22 cellular contexts compared by ENCODE assay signal in genomic region chr2:98509542-98510321, GRCh38.
A peak's percentile ranks its signal among the peaks of the same experiment; 100 is the strongest.
DNase-seq lines count a peak whose midpoint lies in the region; ATAC-seq and TF ChIP-seq lines count a peak whose summit lies in the region.
"Had no signal": no experiment of that assay in that cellular context is flagged by ENCODE, and none has a peak within 500 bp of the region (broad histone marks: within the 10 kb centered on the region; RNA-seq: fewer than 3 reads in every experiment).

No MANE protein-coding gene starts in this region.

- intact Hi-C loops in activated CD4-positive, alpha-beta T cell treated with anti-CD3 and anti-CD28 coated beads for 36 hours (cut with DNase I, micrococcal nuclease): loop anchor here in 1 of 2 experiments (5.0 kb wide), 1 partner anchor 62 kb away; no protein-coding TSS in a partner anchor
- intact Hi-C loops in CD4-positive, alpha-beta T cell (cut with DNase I, micrococcal nuclease): loop anchor here in 1 of 2 experiments (5.0 kb wide), 1 partner anchor 62 kb away; no protein-coding TSS in a partner anchor
- intact Hi-C loops in Right ventricle myocardium superior (cut with DNase I): no loop called here

- no peak overlapping the region for H3K9ac ChIP-seq in neural progenitor cell
- H3K9ac ChIP-seq: SK-N-SH had no signal

- peaks cover 9% of the 10 kb centered on the region for H3K79me2 ChIP-seq in neural progenitor cell (ENCODE audit: low read depth)

- H3F3A ChIP-seq in neural progenitor cell (ENCODE audit: low read depth): no peaks in the 10 kb centered on the region

- H3K27ac ChIP-seq in CD4-positive, alpha-beta T cell (ENCODE audit: low read depth, low read length): no peak overlapping the region
- H3K27ac ChIP-seq in neural progenitor cell: no peak overlapping the region
- H3K27ac ChIP-seq: ascending aorta, thoracic aorta had no signal

- CTCF ChIA-PET in activated CD4-positive, alpha-beta T cell treated with anti-CD3 and anti-CD28 coated beads for 36 hours (lab: Charles Lee): interaction anchor here (1.2 kb wide), 1 partner anchor 18 kb away, joined by 3 read pairs; no protein-coding TSS in a partner anchor
- CTCF ChIA-PET in CD4-positive, alpha-beta T cell (lab: Charles Lee): interaction anchor here (1.0 kb wide), 1 partner anchor 22 kb away, joined by 3 read pairs; no protein-coding TSS in a partner anchor

- no peak overlapping the region for H3K4me3 Mint-ChIP-seq in activated CD4-positive, alpha-beta T cell treated with anti-CD3 and anti-CD28 coated beads for 36 hours
- peak overlapping the region; percentile 6 for H3K4me3 Mint-ChIP-seq in CD4-positive, alpha-beta T cell
- no peak overlapping the region for H3K4me3 Mint-ChIP-seq in central memory CD8-positive, alpha-beta T cell
- H3K4me3 Mint-ChIP-seq in neural progenitor cell: peak overlapping the region; percentile 36
- H3K4me3 Mint-ChIP-seq: B cell had no signal

- H3K36me3 Mint-ChIP-seq in activated CD4-positive, alpha-beta T cell treated with anti-CD3 and anti-CD28 coated beads for 36 hours (ENCODE audit: low read depth): peaks cover 8% of the 10 kb centered on the region
- peaks cover 56% of the 10 kb centered on the region for H3K36me3 Mint-ChIP-seq in CD4-positive, alpha-beta T cell (ENCODE audit: low read depth)
- peaks cover 14% of the 10 kb centered on the region for H3K36me3 Mint-ChIP-seq in central memory CD8-positive, alpha-beta T cell (ENCODE audit: insufficient read depth)
- H3K36me3 Mint-ChIP-seq in neural progenitor cell: peaks cover 4% of the 10 kb centered on the region

- H3K4me2 ChIP-seq in neural progenitor cell: no peak overlapping the region
- H3K4me2 ChIP-seq: SK-N-SH had no signal

- POLR2A ChIA-PET in activated CD4-positive, alpha-beta T cell treated with anti-CD3 and anti-CD28 coated beads for 36 hours (lab: Charles Lee): no interaction called here
- POLR2A ChIA-PET in CD4-positive, alpha-beta T cell (lab: Charles Lee): interaction anchor here (1.1 kb wide), 1 partner anchor 13 kb away, joined by 3 read pairs; no protein-coding TSS in a partner anchor

- no peak for DNase-seq in activated CD4-positive, alpha-beta T cell treated with anti-CD3 and anti-CD28 coated beads for 36 hours
- no peak for DNase-seq in activated CD4-positive, alpha-beta T cell treated with anti-CD3 and anti-CD28 coated beads for 1 hour
- DNase-seq in CD4-positive, alpha-beta T cell: no peak
- DNase-seq in central memory CD8-positive, alpha-beta T cell (ENCODE audit: low spot score in 2 of 2): no peak
- DNase-seq in neural progenitor cell (ENCODE audit: low spot score) (no peak), Right ventricle myocardium superior (no peak), 8988T (no peak)
- DNase-seq: activated CD4-positive, CD25-positive, alpha-beta regulatory T cell; activated effector memory CD4-positive, alpha-beta T cell treated with anti-CD3 and anti-CD28 coated beads, Interleukin-2, amount 50 U/mL, for 16 hours; foreskin melanocyte; Karpas-422; MV-4-11; NCI-H1694 treated with DMSO at 0.1 percent for 48 hours; NCI-H2171 treated with DMSO at 0.1 percent for 48 hours; NCI-H526; SK-N-SH; stimulated activated CD4-positive, alpha-beta T cell treated with anti-CD3 and anti-CD28 coated beads, Interleukin-1b, Interleukin-23, amount 100 ng/mL, for 48 hours had no signal

- H2AFZ ChIP-seq in neural progenitor cell (replicated peaks): no peak overlapping the region

- H3K4me3 ChIP-seq in neural progenitor cell: no peak overlapping the region
- H3K4me3 ChIP-seq: ascending aorta, thoracic aorta had no signal

- H3K9me3 ChIP-seq in CD4-positive, alpha-beta T cell (ENCODE audit: control insufficient read depth, low read length): no peaks in the 10 kb centered on the region
- H3K9me3 ChIP-seq in neural progenitor cell (ENCODE audit: low read depth): no peaks in the 10 kb centered on the region
- H3K9me3 ChIP-seq: ascending aorta, SK-N-SH, thoracic aorta had no signal

- no peak for ATAC-seq in activated CD4-positive, alpha-beta T cell treated with anti-CD3 and anti-CD28 coated beads for 36 hours
- ATAC-seq in CD4-positive, alpha-beta T cell (ENCODE audit: poor library complexity): no peak
- no peak for ATAC-seq in central memory CD8-positive, alpha-beta T cell (replicated peaks; ENCODE audit: extremely low read depth, poor library complexity, severe bottlenecking)
- ATAC-seq in Right ventricle myocardium superior (ENCODE audit: poor library complexity): no peak
- ATAC-seq in HG03520 (IDR thresholded peaks at IDR 0.05; ENCODE audit: unreplicated experiment): no peak

- no peaks in the 10 kb centered on the region for H3K27me3 Mint-ChIP-seq in activated CD4-positive, alpha-beta T cell treated with anti-CD3 and anti-CD28 coated beads for 36 hours
- H3K27me3 Mint-ChIP-seq in CD4-positive, alpha-beta T cell: no peaks in the 10 kb centered on the region
- H3K27me3 Mint-ChIP-seq in central memory CD8-positive, alpha-beta T cell: no peaks in the 10 kb centered on the region
- peaks cover 6% of the 10 kb centered on the region for H3K27me3 Mint-ChIP-seq in neural progenitor cell (ENCODE audit: insufficient read depth, low read depth)
- H3K27me3 Mint-ChIP-seq: B cell, progenitor cell of endocrine pancreas had no signal

- peaks cover 96% of the 10 kb centered on the region for H3K4me1 Mint-ChIP-seq in activated CD4-positive, alpha-beta T cell treated with anti-CD3 and anti-CD28 coated beads for 36 hours
- peaks cover 93% of the 10 kb centered on the region for H3K4me1 Mint-ChIP-seq in CD4-positive, alpha-beta T cell (ENCODE audit: low read depth)
- peaks cover 89% of the 10 kb centered on the region for H3K4me1 Mint-ChIP-seq in central memory CD8-positive, alpha-beta T cell
- H3K4me1 Mint-ChIP-seq in neural progenitor cell: peaks cover 36% of the 10 kb centered on the region

- peak overlapping the region; percentile 24 for H3K27ac Mint-ChIP-seq in activated CD4-positive, alpha-beta T cell treated with anti-CD3 and anti-CD28 coated beads for 36 hours
- H3K27ac Mint-ChIP-seq in CD4-positive, alpha-beta T cell: peak overlapping the region; percentile 83
- peak overlapping the region; percentile 23 for H3K27ac Mint-ChIP-seq in central memory CD8-positive, alpha-beta T cell (ENCODE audit: low read depth)
- no peak overlapping the region for H3K27ac Mint-ChIP-seq in neural progenitor cell
- H3K27ac Mint-ChIP-seq: B cell, progenitor cell of endocrine pancreas had no signal

- no peaks in the 10 kb centered on the region for H3K27me3 ChIP-seq in CD4-positive, alpha-beta T cell (ENCODE audit: control insufficient read depth, insufficient read depth, low read length)
- no peaks in the 10 kb centered on the region for H3K27me3 ChIP-seq in neural progenitor cell
- H3K27me3 ChIP-seq: ascending aorta had no signal

- no peak for TF ChIP-seq CTCF in CD4-positive, alpha-beta T cell (IDR thresholded peaks at IDR 0.05)
- TF ChIP-seq CTCF in neural progenitor cell (IDR thresholded peaks at IDR 0.05): no peak

- peaks cover 8% of the 10 kb centered on the region for H3K4me1 ChIP-seq in neural progenitor cell

- no peaks in the 10 kb centered on the region for H3K9me3 Mint-ChIP-seq in activated CD4-positive, alpha-beta T cell treated with anti-CD3 and anti-CD28 coated beads for 36 hours (ENCODE audit: low read depth)
- no peaks in the 10 kb centered on the region for H3K9me3 Mint-ChIP-seq in CD4-positive, alpha-beta T cell
- no peaks in the 10 kb centered on the region for H3K9me3 Mint-ChIP-seq in central memory CD8-positive, alpha-beta T cell
- H3K9me3 Mint-ChIP-seq in neural progenitor cell: peaks cover 2% of the 10 kb centered on the region

- H4K20me1 ChIP-seq in neural progenitor cell (ENCODE audit: low read depth): no peaks in the 10 kb centered on the region

- no peaks in the 10 kb centered on the region for H3K36me3 ChIP-seq in neural progenitor cell
- H3K36me3 ChIP-seq: ascending aorta, thoracic aorta had no signal

Comparison
In these comparisons a context has a peak if more than half of its experiments do, and no peak if none do; other contexts are left out.
1. H3K4me3 Mint-ChIP-seq: peak in CD4-positive, alpha-beta T cell (single experiment) and neural progenitor cell (single experiment); none in activated CD4-positive, alpha-beta T cell treated with anti-CD3 and anti-CD28 coated beads for 36 hours (single experiment) and central memory CD8-positive, alpha-beta T cell (single experiment).